ENCODE assay signal across 12 cellular contexts in the genomic region with DNA sequence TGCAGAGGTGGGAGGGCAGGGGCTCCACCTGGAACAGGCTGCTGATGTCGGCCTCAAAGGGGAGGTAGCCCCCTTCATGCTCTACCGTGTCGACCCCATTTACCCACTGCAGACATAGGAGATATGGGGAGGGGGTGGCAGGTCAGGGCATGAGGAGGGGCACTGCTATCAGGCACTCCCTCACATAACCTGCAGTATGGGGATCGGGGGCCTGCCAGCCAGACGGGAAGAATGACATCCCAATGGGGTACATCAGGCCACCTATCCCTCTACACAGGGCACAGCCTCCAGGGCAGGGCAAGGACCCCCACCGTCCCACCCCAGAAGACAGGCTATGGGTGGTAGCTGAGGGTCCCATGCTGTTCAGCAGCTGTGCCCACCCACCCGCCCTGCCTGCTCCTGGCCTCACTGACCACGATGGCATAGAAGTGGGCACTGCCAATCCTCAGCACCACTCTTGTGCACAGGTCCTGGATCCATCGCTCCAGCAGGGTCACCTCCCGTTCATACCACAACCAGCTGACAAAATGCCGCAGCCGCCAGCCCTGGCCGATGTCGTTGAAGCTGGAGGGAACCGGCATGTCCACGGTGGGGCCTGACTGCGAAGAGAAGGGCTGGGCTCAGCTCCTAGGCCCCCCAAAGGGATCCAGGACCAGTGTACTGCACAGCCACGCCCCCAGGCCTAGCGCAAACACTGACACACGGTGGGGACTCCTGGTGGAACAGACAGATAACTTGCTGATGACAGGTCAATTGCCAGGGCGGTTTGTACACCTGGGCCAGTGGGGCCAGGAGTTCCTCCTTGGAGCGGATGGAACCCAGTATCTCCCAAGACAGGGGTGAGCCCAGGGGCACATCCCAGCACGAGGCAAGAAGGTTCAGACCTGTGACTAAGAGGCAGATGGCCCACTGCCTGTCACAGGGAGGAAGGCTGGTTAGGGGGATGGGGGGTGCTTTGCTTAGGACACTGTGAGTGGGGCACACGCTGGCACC. TPM values are rescaled to one million over a fixed set of nuclear protein-coding genes. Genes with fewer than 3 reads are reported as not detected.
DNase-seq lines count a peak whose midpoint lies in the region; ATAC-seq and TF ChIP-seq lines count a peak whose summit lies in the region.
"Had no signal": no experiment of that assay in that cellular context is flagged by ENCODE, and none has a peak within 500 bp of the region (broad histone marks: within the 10 kb centered on the region; RNA-seq: fewer than 3 reads in every experiment).

No MANE protein-coding gene starts in this region.

- peak; percentile 61 for DNase-seq in activated effector memory CD4-positive, alpha-beta T cell treated with anti-CD3 and anti-CD28 coated beads, Interleukin-2, amount 50 U/mL, for 16 hours
- DNase-seq in activated effector memory CD4-positive, alpha-beta T cell treated with Interleukin-2 at 50 U/mL for 16 hours: no peak
- DNase-seq in T-helper 17 cell (no peak), erythroblast (lab: John Stamatoyannopoulos, UW) (peak; percentile 14 to 50), HuH-7 (ENCODE audit: low spot score) (no peak), DMS153 (lab: John Stamatoyannopoulos, UW) (no peak)
- DNase-seq: GDM1, NCI-H510A treated with DMSO at 0.1 percent for 48 hours had no signal

- H3K36me3 Mint-ChIP-seq in T-helper 17 cell (ENCODE audit: low read depth): peaks cover 5% of the 10 kb centered on the region
- H3K36me3 Mint-ChIP-seq in stimulated activated memory B cell treated with anti-CD40 and anti-IgM and Interleukin-4, amounts not matched to agents 10 μg/mL and 1 μg/mL and 100 μg/mL, for 72 hours: peaks cover 34% of the 10 kb centered on the region

- no peaks in the 10 kb centered on the region for H3K9me3 Mint-ChIP-seq in stimulated activated memory B cell treated with anti-CD40 and anti-IgM and Interleukin-4, amounts not matched to agents 10 μg/mL and 1 μg/mL and 100 μg/mL, for 72 hours

- H3K27ac Mint-ChIP-seq in T-helper 17 cell: peak overlapping the region; percentile 75
- H3K27ac Mint-ChIP-seq in stimulated activated memory B cell treated with anti-CD40 and anti-IgM and Interleukin-4, amounts not matched to agents 10 μg/mL and 1 μg/mL and 100 μg/mL, for 72 hours: peak overlapping the region; percentile 89

- H3K4me1 Mint-ChIP-seq in T-helper 17 cell: peaks cover 14% of the 10 kb centered on the region
- H3K4me1 Mint-ChIP-seq in stimulated activated memory B cell treated with anti-CD40 and anti-IgM and Interleukin-4, amounts not matched to agents 10 μg/mL and 1 μg/mL and 100 μg/mL, for 72 hours: peaks cover 30% of the 10 kb centered on the region

- no peaks in the 10 kb centered on the region for H3K27me3 Mint-ChIP-seq in T-helper 17 cell
- no peaks in the 10 kb centered on the region for H3K27me3 Mint-ChIP-seq in stimulated activated memory B cell treated with anti-CD40 and anti-IgM and Interleukin-4, amounts not matched to agents 10 μg/mL and 1 μg/mL and 100 μg/mL, for 72 hours

- peak overlapping the region; percentile 85 for H3K4me3 Mint-ChIP-seq in T-helper 17 cell
- peak overlapping the region; percentile 51 for H3K4me3 Mint-ChIP-seq in stimulated activated memory B cell treated with anti-CD40 and anti-IgM and Interleukin-4, amounts not matched to agents 10 μg/mL and 1 μg/mL and 100 μg/mL, for 72 hours

- H3K9me3 ChIP-seq in T-helper 17 cell (ENCODE audit: control insufficient read depth, low read length, poor library complexity, severe bottlenecking): no peaks in the 10 kb centered on the region

- TF ChIP-seq POLR2A in erythroblast (IDR thresholded peaks at IDR 0.05; ENCODE audit: low read length): no peak

- ATAC-seq in T-helper 17 cell (no peak), HG02870 (IDR thresholded peaks at IDR 0.05; ENCODE audit: unreplicated experiment) (no peak)
- ATAC-seq in stimulated activated memory B cell treated with anti-CD40 and anti-IgM and Interleukin-4, amounts not matched to agents 10 μg/mL and 1 μg/mL and 100 μg/mL, for 72 hours: no peak

RNA-seq across cellular contexts. Expression of a gene that starts 24.1 kb away (rescaled TPM):
- total RNA-seq in T-helper 17 cell: 10 to 100 TPM; 16.0 to 20.2 TPM
- total RNA-seq: fibroblast of lung, urinary bladder had no signal

RNA-seq across cellular contexts. Expression of a gene that starts 36.0 kb away (rescaled TPM):
- 1 to 10 TPM; 1.8 to 1.9 TPM for total RNA-seq in T-helper 17 cell

RNA-seq across cellular contexts. Expression of a gene that starts 39.3 kb away (rescaled TPM):
- 1 to 10 TPM in 1 of 2 donors, not detected in 1; 4.4 TPM for total RNA-seq in T-helper 17 cell
- total RNA-seq: fibroblast of lung, urinary bladder had no signal

RNA-seq across cellular contexts. Expression of a gene that starts 47.9 kb away (rescaled TPM):
- under 1 TPM; 0.30 to 0.81 TPM for total RNA-seq in T-helper 17 cell

RNA-seq across cellular contexts. Expression of a gene that starts 52.9 kb away (rescaled TPM):
- 10 to 100 TPM; 31.6 to 44.0 TPM for total RNA-seq in T-helper 17 cell

Comparison
In these comparisons a context has a peak if more than half of its experiments do, and no peak if none do; other contexts are left out.
1. DNase-seq: peak in activated effector memory CD4-positive, alpha-beta T cell treated with anti-CD3 and anti-CD28 coated beads, Interleukin-2, amount 50 U/mL, for 16 hours (single experiment) and erythroblast (2 of 2); none in activated effector memory CD4-positive, alpha-beta T cell treated with Interleukin-2 at 50 U/mL for 16 hours (single experiment), T-helper 17 cell (0 of 3), HuH-7 (single experiment) and DMS153 (single experiment).